In the genomic region with DNA sequence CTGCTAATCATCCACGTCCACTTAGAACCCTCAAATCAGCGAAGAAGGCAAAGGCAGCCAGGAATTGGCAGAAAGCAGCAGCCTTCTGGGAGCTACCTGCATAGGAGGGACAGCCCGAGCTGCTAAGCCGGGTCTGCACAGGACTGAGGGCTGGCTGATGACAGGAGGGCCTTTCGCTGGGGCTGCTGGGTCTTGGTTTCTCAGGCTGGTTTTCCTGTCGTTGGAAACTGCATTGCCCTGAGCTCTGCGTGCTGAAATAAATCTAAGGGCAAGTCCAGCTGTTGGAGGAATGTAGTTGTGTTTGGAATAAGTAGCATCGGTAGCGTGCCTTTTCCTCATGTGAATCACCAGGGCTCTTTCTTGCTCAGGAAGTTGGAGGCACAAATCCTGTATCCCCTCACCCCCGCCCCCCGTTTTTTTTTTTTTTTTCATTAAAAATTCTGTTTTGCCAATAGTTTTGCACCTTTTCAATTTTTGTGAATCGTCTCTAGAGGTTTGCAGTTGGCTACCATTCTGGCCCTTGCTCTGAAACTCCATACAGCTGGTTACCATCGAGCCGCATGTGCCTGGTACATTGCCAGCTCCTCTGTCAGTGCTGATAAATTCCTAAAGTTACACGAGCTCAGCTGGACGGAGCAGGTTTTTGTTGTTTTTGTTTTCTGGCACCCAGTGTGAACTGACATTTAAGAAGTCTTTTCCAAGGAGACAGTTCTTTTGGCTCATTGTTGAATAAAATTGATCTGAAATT, we compare ENCODE assay signal across 11 cellular contexts.
DNase-seq lines count a peak whose midpoint lies in the region; ATAC-seq, FAIRE-seq and TF ChIP-seq lines count a peak whose summit lies in the region.
"Had no signal": no experiment of that assay in that cellular context is flagged by ENCODE, and none has a peak within 500 bp of the region (broad histone marks: within the 10 kb centered on the region; RNA-seq: fewer than 3 reads in every experiment).

No MANE protein-coding gene starts in this region.

- peak; percentile 38 to 85 (median 71) for ATAC-seq in heart right ventricle

- no peaks in the 10 kb centered on the region for H3K27me3 Mint-ChIP-seq in astrocyte (ENCODE audit: low read depth, unreplicated experiment)

- peaks cover 23% of the 10 kb centered on the region for H3K4me1 Mint-ChIP-seq in astrocyte (ENCODE audit: low read depth, unreplicated experiment)

- intact Hi-C loops in heart right ventricle (cut with DNase I): no loop called here

- H3K9me3 Mint-ChIP-seq in astrocyte (ENCODE audit: unreplicated experiment): peaks cover 4% of the 10 kb centered on the region

- H3K4me3 ChIP-seq in astrocyte (ENCODE audit: insufficient read depth, low read depth, low read length): peak overlapping the region; percentile 8
- H3K4me3 ChIP-seq in heart right ventricle: no peak overlapping the region
- no peak overlapping the region for H3K4me3 ChIP-seq in skeletal muscle cell (ENCODE audit: low read depth, low read length)
- H3K4me3 ChIP-seq: tibial artery had no signal

- H3K4me2 ChIP-seq in astrocyte (ENCODE audit: low read length): peak overlapping the region; percentile 76

- TF ChIP-seq CTCF in astrocyte (IDR thresholded peaks at IDR 0.05; ENCODE audit: insufficient read depth, low read depth, low read length) (no peak), heart right ventricle (IDR thresholded peaks at IDR 0.05) (no peak)

- H3K4me1 ChIP-seq in astrocyte (ENCODE audit: insufficient read depth, low read length) (peaks cover 16% of the 10 kb centered on the region), heart right ventricle (peaks cover 0 to 16% (median 5%) of the 10 kb centered on the region in 9 donors)

- 38 to 52% methylated on average over 16 of the region's 16 CpGs for whole genome bisulfite sequencing in heart right ventricle, 2 donors

- H3K9me3 ChIP-seq in astrocyte (ENCODE audit: insufficient read depth, low read depth, low read length): no peaks in the 10 kb centered on the region
- H3K9me3 ChIP-seq in heart right ventricle: peaks cover 0 to 17% (median 6%) of the 10 kb centered on the region in 11 donors

- H3K27ac ChIP-seq in astrocyte (ENCODE audit: low read depth, low read length) (peak overlapping the region; percentile 57), heart right ventricle (no peak overlapping the region)
- H3K27ac ChIP-seq: tibial artery had no signal

- no peak overlapping the region for H3K27ac Mint-ChIP-seq in astrocyte (ENCODE audit: unreplicated experiment)

- peak; percentile 76 for DNase-seq in GM04503 (ENCODE audit: low read depth)
- peak; percentile 80 for DNase-seq in astrocyte (ENCODE audit: low read depth)
- peak; percentile 46 to 47 for DNase-seq in heart right ventricle
- peak; percentile 71 for DNase-seq in skeletal muscle cell (ENCODE audit: low read depth)
- no peak for DNase-seq in RPMI8226
- no peak for DNase-seq in HuH-7 (ENCODE audit: low spot score)
- DNase-seq in stimulated activated CD4-positive, alpha-beta T cell treated with anti-CD3 and anti-CD28 coated beads, Interleukin-1b, Interleukin-23, amount 100 ng/mL, for 48 hours: no peak
- DNase-seq in NCI-H2029 (lab: John Stamatoyannopoulos, UW): no peak
- DNase-seq: activated CD8-positive, alpha-beta memory T cell treated with anti-CD3 and anti-CD28 coated beads for 24 hours; stimulated activated CD4-positive, alpha-beta T cell treated with anti-CD3 and anti-CD28 coated beads, Interleukin-4, amount 100 ng/mL, for 4 hours had no signal

- H3K27me3 ChIP-seq in astrocyte (ENCODE audit: insufficient read depth, low read length): no peaks in the 10 kb centered on the region
- H3K27me3 ChIP-seq in heart right ventricle: no peaks in the 10 kb centered on the region
- H3K27me3 ChIP-seq: tibial artery had no signal

- H3K36me3 ChIP-seq in astrocyte (ENCODE audit: insufficient read depth, low read length) (peaks cover 5% of the 10 kb centered on the region), heart right ventricle (peaks cover 0 to 16% (median 0%) of the 10 kb centered on the region in 9 donors)

- no peak overlapping the region for H3K4me3 Mint-ChIP-seq in astrocyte (ENCODE audit: unreplicated experiment)

- H4K20me1 ChIP-seq in astrocyte (ENCODE audit: insufficient read depth, low read length): peaks cover 18% of the 10 kb centered on the region

- no peak overlapping the region for H2AFZ ChIP-seq in astrocyte (ENCODE audit: low read depth, low read length)

- peak overlapping the region; percentile 47 for H3K9ac ChIP-seq in astrocyte (ENCODE audit: low read length)

- H3K36me3 Mint-ChIP-seq in astrocyte (ENCODE audit: low read depth, unreplicated experiment): peaks cover 35% of the 10 kb centered on the region

- peaks cover 3% of the 10 kb centered on the region for H3K79me2 ChIP-seq in astrocyte (ENCODE audit: insufficient read depth, low read length)

- FAIRE-seq in astrocyte (lab: Jason Lieb, UNC): peak; percentile 84

Comparison
In these comparisons a context has a peak if more than half of its experiments do, and no peak if none do; other contexts are left out.
1. DNase-seq: peak in GM04503 (single experiment), astrocyte (single experiment), heart right ventricle (2 of 2) and skeletal muscle cell (single experiment); none in RPMI8226 (single experiment), HuH-7 (single experiment), stimulated activated CD4-positive, alpha-beta T cell treated with anti-CD3 and anti-CD28 coated beads, Interleukin-1b, Interleukin-23, amount 100 ng/mL, for 48 hours (single experiment) and NCI-H2029 (single experiment).